Comparison of ENCODE assay signal across 8 cellular contexts in the genomic region with DNA sequence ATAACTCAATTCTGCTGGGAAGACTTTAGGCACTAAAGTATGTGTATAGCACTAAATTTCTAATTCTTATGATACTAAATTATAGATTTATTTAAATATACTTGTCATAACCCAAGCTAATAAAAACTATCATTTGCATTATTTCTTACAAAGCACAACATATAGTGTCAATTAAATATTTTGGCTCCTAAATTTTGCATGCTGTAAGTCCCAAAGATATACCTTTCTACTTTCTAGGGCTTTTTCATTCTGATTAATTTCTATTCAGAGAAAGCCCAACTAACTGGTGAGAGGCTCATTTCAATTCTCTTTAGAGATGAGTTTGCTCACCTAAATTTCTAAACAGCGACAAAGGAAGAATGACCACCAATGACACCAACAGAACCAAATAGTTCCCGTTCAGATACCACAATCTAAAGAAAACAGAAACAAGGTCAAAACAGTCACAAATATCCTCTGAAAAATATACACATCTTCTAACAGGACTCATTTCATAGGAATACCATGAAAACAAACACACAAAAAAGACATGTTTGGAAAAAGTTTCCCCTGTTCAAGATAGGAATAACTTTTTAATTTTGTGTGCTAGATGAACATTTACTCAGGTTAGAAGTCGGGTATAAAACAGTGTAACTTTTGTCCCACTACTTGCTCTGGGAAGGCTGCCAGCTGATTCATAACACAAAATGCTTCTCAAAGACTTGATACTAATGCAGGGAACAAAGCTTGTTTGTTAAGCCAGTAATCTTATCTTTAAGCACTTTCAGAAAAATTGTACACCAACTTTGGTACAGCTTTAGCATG. TPM values are rescaled to one million over a fixed set of nuclear protein-coding genes. Genes with fewer than 3 reads are reported as not detected.
DNase-seq lines count a peak whose midpoint lies in the region; ATAC-seq and TF ChIP-seq lines count a peak whose summit lies in the region.

No MANE protein-coding gene starts in this region.

- TF ChIP-seq CTCF in breast epithelium (IDR thresholded peaks at IDR 0.05) (no peak), liver (IDR thresholded peaks at IDR 0.05; ENCODE audit: low read depth, low read length, missing input control) (no peak)

- peak in 1 of 2 donors; percentile 8 for TF ChIP-seq RAD21 in liver (IDR thresholded peaks at IDR 0.05)

- peaks cover 90% of the 10 kb centered on the region for H3K4me1 Mint-ChIP-seq in activated T-cell treated with anti-CD3 and anti-CD28 coated beads, Interleukin-2, amount 50 U/mL, for 72 hours (ENCODE audit: low read depth)

- intact Hi-C loops in breast epithelium (cut with DNase I; ENCODE audit: low total_unique reads): no loop called here

- H3K27me3 ChIP-seq in breast epithelium (no peaks in the 10 kb centered on the region), liver (ENCODE audit: control insufficient read depth in 4 of 4, insufficient read depth in 4 of 4, low read length in 3 of 4) (no peaks in the 10 kb centered on the region)

- peak overlapping the region; percentile 5 to 66 for H3K4me3 Mint-ChIP-seq in activated T-cell treated with anti-CD3 and anti-CD28 coated beads, Interleukin-2, amount 50 U/mL, for 72 hours

- peak overlapping the region in 1 of 2 donors; percentile 58 for H3K9ac ChIP-seq in liver (ENCODE audit: low read depth in 1 of 2, low read length in 2 of 2)

- peak overlapping the region in 2 of 3 donors; percentile 1 to 23 for H3K4me3 ChIP-seq in breast epithelium
- H3K4me3 ChIP-seq in liver (ENCODE audit: low read depth in 1 of 3, low read length in 3 of 3): no peak overlapping the region
- no peak overlapping the region for H3K4me3 ChIP-seq in urinary bladder (ENCODE audit: low read depth, low read length)

- no peaks in the 10 kb centered on the region for H3K27me3 Mint-ChIP-seq in activated T-cell treated with anti-CD3 and anti-CD28 coated beads, Interleukin-2, amount 50 U/mL, for 72 hours (ENCODE audit: low read depth)

- H3K27ac ChIP-seq in breast epithelium (peak overlapping the region; percentile 6 to 19), liver (ENCODE audit: low read depth in 1 of 2, low read length in 2 of 2) (peak overlapping the region; percentile 13 to 14), urinary bladder (ENCODE audit: low read depth) (peak overlapping the region; percentile 38)

- H3K4me1 ChIP-seq in breast epithelium: peaks cover 6 to 26% of the 10 kb centered on the region in 2 donors
- peaks cover 2 to 49% (median 38%) of the 10 kb centered on the region in 4 donors for H3K4me1 ChIP-seq in liver (ENCODE audit: control insufficient read depth in 4 of 4, insufficient read depth in 4 of 4, low read length in 3 of 4)
- H3K4me1 ChIP-seq in urinary bladder (ENCODE audit: insufficient read depth): peaks cover 1% of the 10 kb centered on the region

- H3K9me3 Mint-ChIP-seq in activated T-cell treated with anti-CD3 and anti-CD28 coated beads, Interleukin-2, amount 50 U/mL, for 72 hours: no peaks in the 10 kb centered on the region

- no peaks in the 10 kb centered on the region for H3K9me3 ChIP-seq in breast epithelium
- no peaks in the 10 kb centered on the region for H3K9me3 ChIP-seq in liver (ENCODE audit: control insufficient read depth in 4 of 4, low read length in 3 of 4)

- no peak for ATAC-seq in activated T-cell treated with anti-CD3 and anti-CD28 coated beads, Interleukin-2, amount 50 U/mL, for 72 hours (replicated peaks in 1 of 2)
- ATAC-seq in GM18909 (IDR thresholded peaks at IDR 0.05; ENCODE audit: poor library complexity, unreplicated experiment): no peak

- peak in 1 of 2 donors; percentile 30 for DNase-seq in activated T-cell treated with anti-CD3 and anti-CD28 coated beads, Interleukin-2, amount 50 U/mL, for 72 hours
- no peak for DNase-seq in activated T-cell treated with anti-CD3 and anti-CD28 coated beads, Interleukin-2, amount 50 U/mL, for 1 hour
- DNase-seq in breast epithelium (ENCODE audit: low spot score in 2 of 2) (no peak), NCI-H69 (lab: John Stamatoyannopoulos, UW) (no peak), NCI-H510A (lab: John Stamatoyannopoulos, UW) (no peak)

- H3K36me3 Mint-ChIP-seq in activated T-cell treated with anti-CD3 and anti-CD28 coated beads, Interleukin-2, amount 50 U/mL, for 72 hours (ENCODE audit: insufficient read depth in 2 of 2): peaks cover 35 to 87% of the 10 kb centered on the region in 2 donors

- 42% methylated on average over 3 of the region's 3 CpGs for WGBS in liver
- WGBS in urinary bladder: 41% methylated on average over 3 of the region's 3 CpGs

- peak overlapping the region; percentile 91 for H3K27ac Mint-ChIP-seq in activated T-cell treated with anti-CD3 and anti-CD28 coated beads, Interleukin-2, amount 50 U/mL, for 72 hours

- H3K36me3 ChIP-seq in breast epithelium (peaks cover 29% of the 10 kb centered on the region), liver (ENCODE audit: control insufficient read depth in 4 of 4, insufficient read depth in 3 of 4, low read depth in 1 of 4, low read length in 3 of 4) (peaks cover 7 to 96% (median 91%) of the 10 kb centered on the region in 4 donors), urinary bladder (ENCODE audit: insufficient read depth) (peaks cover 10% of the 10 kb centered on the region)

- no peak for TF ChIP-seq POLR2A in breast epithelium (IDR thresholded peaks at IDR 0.05)

TF ChIP-seq in liver, 16 proteins besides CTCF, POLR2A, EP300 and RAD21:
- no peak for TF ChIP-seq YY1 (IDR thresholded peaks at IDR 0.05)
- TF ChIP-seq, protein P1, sequence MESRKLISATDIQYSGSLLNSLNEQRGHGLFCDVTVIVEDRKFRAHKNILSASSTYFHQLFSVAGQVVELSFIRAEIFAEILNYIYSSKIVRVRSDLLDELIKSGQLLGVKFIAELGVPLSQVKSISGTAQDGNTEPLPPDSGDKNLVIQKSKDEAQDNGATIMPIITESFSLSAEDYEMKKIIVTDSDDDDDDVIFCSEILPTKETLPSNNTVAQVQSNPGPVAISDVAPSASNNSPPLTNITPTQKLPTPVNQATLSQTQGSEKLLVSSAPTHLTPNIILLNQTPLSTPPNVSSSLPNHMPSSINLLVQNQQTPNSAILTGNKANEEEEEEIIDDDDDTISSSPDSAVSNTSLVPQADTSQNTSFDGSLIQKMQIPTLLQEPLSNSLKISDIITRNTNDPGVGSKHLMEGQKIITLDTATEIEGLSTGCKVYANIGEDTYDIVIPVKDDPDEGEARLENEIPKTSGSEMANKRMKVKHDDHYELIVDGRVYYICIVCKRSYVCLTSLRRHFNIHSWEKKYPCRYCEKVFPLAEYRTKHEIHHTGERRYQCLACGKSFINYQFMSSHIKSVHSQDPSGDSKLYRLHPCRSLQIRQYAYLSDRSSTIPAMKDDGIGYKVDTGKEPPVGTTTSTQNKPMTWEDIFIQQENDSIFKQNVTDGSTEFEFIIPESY (IDR thresholded peaks at IDR 0.05): no peak
- TF ChIP-seq RXRA (IDR thresholded peaks at IDR 0.05): peak in 1 of 2 donors; percentile 12

RNA-seq across cellular contexts. Expression of a gene that starts 7.6 kb away (rescaled TPM):
- 100 to 1,000 TPM; 481 to 496 TPM for total RNA-seq in activated T-cell treated with anti-CD3 and anti-CD28 coated beads, Interleukin-2, amount 50 U/mL, for 72 hours
- total RNA-seq in breast epithelium (100 to 1,000 TPM; 250 to 424 (median 399) TPM), liver (100 to 1,000 TPM in 1 of 2 donors, 10 to 100 TPM in 1; 85.7 to 472 TPM), urinary bladder (471 TPM)
- polyA plus RNA-seq in liver (100 to 1,000 TPM in 1 of 2 donors, 10 to 100 TPM in 1; 50.6 to 109 TPM), urinary bladder (128 TPM)

Comparison
In these comparisons a context has a peak if more than half of its experiments do, and no peak if none do; other contexts are left out.
1. H3K4me3 ChIP-seq: peak in breast epithelium (2 of 3); none in liver (0 of 3) and urinary bladder (single experiment).
2. Peak in every context shown above with its lines, with median percentiles within 50 percentile points of each other: H3K27ac ChIP-seq.